In the genomic region with DNA sequence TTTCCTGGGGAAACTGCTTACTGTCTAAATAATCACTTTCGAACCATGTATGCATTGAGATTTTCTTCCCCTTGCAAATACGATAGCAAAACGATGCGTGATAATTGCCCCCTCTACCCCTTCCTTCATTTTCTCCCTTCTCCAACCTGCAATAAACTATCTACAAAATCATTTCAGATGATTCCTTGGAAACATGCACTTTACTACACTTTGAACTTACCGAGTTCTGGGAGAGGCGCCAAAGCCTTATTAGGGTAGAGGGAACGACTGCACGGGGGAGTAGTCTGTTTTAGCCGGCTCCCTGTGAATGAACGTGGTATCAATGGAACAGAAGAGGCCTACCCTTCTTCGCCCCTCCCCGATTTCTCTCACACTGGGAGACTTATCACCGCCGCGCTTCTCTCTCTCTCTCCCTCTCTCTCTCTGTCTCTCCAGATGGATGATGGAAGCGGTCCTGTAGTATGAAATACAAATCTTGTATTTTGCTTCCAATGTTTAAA, we compare ENCODE assay signal across 1 cellular context.
TF ChIP-seq lines count a peak whose summit lies in the region.

A gene with protein sequence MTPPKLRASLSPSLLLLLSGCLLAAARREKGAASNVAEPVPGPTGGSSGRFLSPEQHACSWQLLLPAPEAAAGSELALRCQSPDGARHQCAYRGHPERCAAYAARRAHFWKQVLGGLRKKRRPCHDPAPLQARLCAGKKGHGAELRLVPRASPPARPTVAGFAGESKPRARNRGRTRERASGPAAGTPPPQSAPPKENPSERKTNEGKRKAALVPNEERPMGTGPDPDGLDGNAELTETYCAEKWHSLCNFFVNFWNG (minus strand): TSS at position 309 of the 500 bp plus-strand sequence. CDS start 517 bp downstream, outside the sequence.

TF ChIP-seq in GM12878, 131 proteins besides CTCF, POLR2A, EP300 and RAD21 (continued from another document):
- TF ChIP-seq, protein P1, sequence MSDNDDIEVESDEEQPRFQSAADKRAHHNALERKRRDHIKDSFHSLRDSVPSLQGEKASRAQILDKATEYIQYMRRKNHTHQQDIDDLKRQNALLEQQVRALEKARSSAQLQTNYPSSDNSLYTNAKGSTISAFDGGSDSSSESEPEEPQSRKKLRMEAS (IDR thresholded peaks at IDR 0.05; ENCODE audit: low read depth, low read length), result no peak
- TF ChIP-seq HCFC1 (IDR thresholded peaks at IDR 0.05; ENCODE audit: low read length), result no peak
- TF ChIP-seq, protein P2, sequence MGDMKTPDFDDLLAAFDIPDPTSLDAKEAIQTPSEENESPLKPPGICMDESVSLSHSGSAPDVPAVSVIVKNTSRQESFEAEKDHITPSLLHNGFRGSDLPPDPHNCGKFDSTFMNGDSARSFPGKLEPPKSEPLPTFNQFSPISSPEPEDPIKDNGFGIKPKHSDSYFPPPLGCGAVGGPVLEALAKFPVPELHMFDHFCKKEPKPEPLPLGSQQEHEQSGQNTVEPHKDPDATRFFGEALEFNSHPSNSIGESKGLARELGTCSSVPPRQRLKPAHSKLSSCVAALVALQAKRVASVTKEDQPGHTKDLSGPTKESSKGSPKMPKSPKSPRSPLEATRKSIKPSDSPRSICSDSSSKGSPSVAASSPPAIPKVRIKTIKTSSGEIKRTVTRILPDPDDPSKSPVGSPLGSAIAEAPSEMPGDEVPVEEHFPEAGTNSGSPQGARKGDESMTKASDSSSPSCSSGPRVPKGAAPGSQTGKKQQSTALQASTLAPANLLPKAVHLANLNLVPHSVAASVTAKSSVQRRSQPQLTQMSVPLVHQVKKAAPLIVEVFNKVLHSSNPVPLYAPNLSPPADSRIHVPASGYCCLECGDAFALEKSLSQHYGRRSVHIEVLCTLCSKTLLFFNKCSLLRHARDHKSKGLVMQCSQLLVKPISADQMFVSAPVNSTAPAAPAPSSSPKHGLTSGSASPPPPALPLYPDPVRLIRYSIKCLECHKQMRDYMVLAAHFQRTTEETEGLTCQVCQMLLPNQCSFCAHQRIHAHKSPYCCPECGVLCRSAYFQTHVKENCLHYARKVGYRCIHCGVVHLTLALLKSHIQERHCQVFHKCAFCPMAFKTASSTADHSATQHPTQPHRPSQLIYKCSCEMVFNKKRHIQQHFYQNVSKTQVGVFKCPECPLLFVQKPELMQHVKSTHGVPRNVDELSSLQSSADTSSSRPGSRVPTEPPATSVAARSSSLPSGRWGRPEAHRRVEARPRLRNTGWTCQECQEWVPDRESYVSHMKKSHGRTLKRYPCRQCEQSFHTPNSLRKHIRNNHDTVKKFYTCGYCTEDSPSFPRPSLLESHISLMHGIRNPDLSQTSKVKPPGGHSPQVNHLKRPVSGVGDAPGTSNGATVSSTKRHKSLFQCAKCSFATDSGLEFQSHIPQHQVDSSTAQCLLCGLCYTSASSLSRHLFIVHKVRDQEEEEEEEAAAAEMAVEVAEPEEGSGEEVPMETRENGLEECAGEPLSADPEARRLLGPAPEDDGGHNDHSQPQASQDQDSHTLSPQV (IDR thresholded peaks at IDR 0.05), result no peak
